1 cellular context compared by ENCODE assay signal in the genomic region with DNA sequence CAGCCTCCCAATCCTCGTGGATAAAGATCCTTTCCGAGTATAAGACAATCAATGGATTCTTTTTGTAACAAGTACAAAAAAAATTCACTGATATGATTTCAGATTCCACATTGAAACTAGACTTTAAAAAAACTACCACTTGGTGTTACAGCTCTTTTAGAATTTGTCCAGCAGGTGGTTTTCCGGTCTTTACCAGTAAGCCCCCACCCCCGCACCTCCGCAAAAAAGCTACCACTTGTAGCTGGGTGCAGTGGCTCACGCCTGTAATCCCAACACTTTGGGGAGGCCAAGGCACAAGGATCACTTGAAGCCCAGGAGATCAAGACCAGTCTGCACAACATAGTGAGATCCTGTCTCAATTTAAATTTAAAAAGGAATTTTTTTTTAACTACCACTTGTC.
TF ChIP-seq lines count a peak whose summit lies in the region.

No MANE protein-coding gene starts in this region.

TF ChIP-seq in GM12878, 131 proteins besides CTCF, POLR2A, EP300 and RAD21:
- TF ChIP-seq BRCA1 (IDR thresholded peaks at IDR 0.05; ENCODE audit: low read depth, low read length) (no peak), MTA2 (IDR thresholded peaks at IDR 0.05; ENCODE audit: low read depth) (0 out of 2 replicates have a peak, but pooled peaks have one; percentile 26), EGR1 (IDR thresholded peaks at IDR 0.05; ENCODE audit: borderline replicate concordance in 1 of 2, low read depth in 2 of 2, low read length in 2 of 2) (peak in 1 of 2 experiments; percentile 83; a peak in 2 of 3 replicates), MAX (IDR thresholded peaks at IDR 0.05; ENCODE audit: low read depth, low read length) (no peak), FOXM1 (IDR thresholded peaks at IDR 0.05; ENCODE audit: low read depth, low read length) (0 out of 2 replicates have a peak, but pooled peaks have one; percentile 29), ZNF384 (IDR thresholded peaks at IDR 0.05; ENCODE audit: borderline replicate concordance, low read depth, low read length) (peak; percentile 52; the same call in 1 of the 2 replicates), RUNX3 (IDR thresholded peaks at IDR 0.05; ENCODE audit: low read length) (peak; percentile 50), RELB (IDR thresholded peaks at IDR 0.05; ENCODE audit: low read depth) (peak; percentile 75), MYB (IDR thresholded peaks at IDR 0.05; ENCODE audit: borderline replicate concordance, low read depth, low read length) (no peak), BHLHE40 (IDR thresholded peaks at IDR 0.05; ENCODE audit: borderline replicate concordance in 1 of 2, low read depth in 2 of 2, low read length in 1 of 2) (peak in 1 of 2 experiments; percentile 13; a peak in 1 of 4 replicates), SMAD1 (IDR thresholded peaks at IDR 0.05; ENCODE audit: low read depth, partially characterized antibody) (no peak), DPF2 (IDR thresholded peaks at IDR 0.05) (0 out of 2 replicates have a peak, but pooled peaks have one; percentile 47), IKZF1 (conservative IDR thresholded peaks at IDR 0.05) (peak; percentile 54), IKZF2 (IDR thresholded peaks at IDR 0.05) (peak; percentile 48 to 56; a peak in 2 of 4 replicates)
